ENCODE assay signal across 3 cellular contexts in the genomic region with DNA sequence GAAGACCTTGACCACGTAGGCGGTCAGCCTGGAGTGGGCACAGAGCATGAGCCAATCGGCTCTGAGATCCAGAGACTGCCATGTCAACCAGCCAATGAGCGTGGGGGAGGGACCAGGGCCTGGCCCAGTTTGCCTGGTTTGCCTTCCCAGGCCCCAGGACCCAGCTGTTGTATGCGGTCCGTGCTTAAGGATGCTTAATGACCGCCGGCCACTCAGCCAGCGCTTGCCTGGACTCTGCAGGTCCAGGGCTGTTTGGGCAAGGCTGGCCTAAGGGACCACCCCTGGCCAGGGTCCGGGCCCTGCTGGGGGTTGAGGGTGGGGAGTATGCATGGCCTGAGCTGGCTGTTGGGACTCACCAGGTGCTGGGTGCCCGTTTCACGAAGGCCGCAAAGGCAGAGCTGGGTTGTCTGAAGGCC.
TF ChIP-seq lines count a peak whose summit lies in the region.

No MANE protein-coding gene starts in this region.

TF ChIP-seq in HCT116, 20 proteins besides CTCF, POLR2A, EP300 and RAD21:
- TF ChIP-seq SP1 (IDR thresholded peaks at IDR 0.05; ENCODE audit: low read depth) (peak; percentile 28; the same call in 1 of the 2 replicates), YY1 (IDR thresholded peaks at IDR 0.05; ENCODE audit: extremely low read depth, insufficient replicate concordance, low read depth, low read length) (no peak)
TF ChIP-seq in HCT116: peak in this region for 1.

TF ChIP-seq in WTC11, 78 proteins besides CTCF, POLR2A, EP300 and RAD21:
- peak; percentile 35; the same call in 1 of the 2 replicates for TF ChIP-seq NFYB (CRISPR knock-in tag; conservative IDR thresholded peaks at IDR 0.05; ENCODE audit: low read depth)
- no peak for TF ChIP-seq ZBTB21 (CRISPR knock-in tag; IDR thresholded peaks at IDR 0.05; ENCODE audit: borderline replicate concordance)
TF ChIP-seq in WTC11: peak in this region for 1.

TF ChIP-seq in HepG2, 621 proteins besides CTCF, POLR2A, EP300 and RAD21 (continues in another document):
- TF ChIP-seq ZNF639 (CRISPR knock-in tag; conservative IDR thresholded peaks at IDR 0.05) = no peak
- no peak for TF ChIP-seq CAMTA2 (CRISPR knock-in tag; IDR thresholded peaks at IDR 0.05; ENCODE audit: borderline replicate concordance)
- no peak for TF ChIP-seq CHD4 (IDR thresholded peaks at IDR 0.05; ENCODE audit: borderline replicate concordance, low read length)
- TF ChIP-seq RORA (CRISPR knock-in tag; IDR thresholded peaks at IDR 0.05) = no peak
- TF ChIP-seq, protein P1, sequence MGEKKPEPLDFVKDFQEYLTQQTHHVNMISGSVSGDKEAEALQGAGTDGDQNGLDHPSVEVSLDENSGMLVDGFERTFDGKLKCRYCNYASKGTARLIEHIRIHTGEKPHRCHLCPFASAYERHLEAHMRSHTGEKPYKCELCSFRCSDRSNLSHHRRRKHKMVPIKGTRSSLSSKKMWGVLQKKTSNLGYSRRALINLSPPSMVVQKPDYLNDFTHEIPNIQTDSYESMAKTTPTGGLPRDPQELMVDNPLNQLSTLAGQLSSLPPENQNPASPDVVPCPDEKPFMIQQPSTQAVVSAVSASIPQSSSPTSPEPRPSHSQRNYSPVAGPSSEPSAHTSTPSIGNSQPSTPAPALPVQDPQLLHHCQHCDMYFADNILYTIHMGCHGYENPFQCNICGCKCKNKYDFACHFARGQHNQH (CRISPR knock-in tag; IDR thresholded peaks at IDR 0.05) = no peak
- no peak for TF ChIP-seq RBAK (CRISPR knock-in tag; IDR thresholded peaks at IDR 0.05)
- TF ChIP-seq ZNF337 (CRISPR knock-in tag; IDR thresholded peaks at IDR 0.05; ENCODE audit: borderline replicate concordance, low read depth) = no peak
- no peak for TF ChIP-seq ZFP62 (CRISPR knock-in tag; IDR thresholded peaks at IDR 0.05)
- TF ChIP-seq, protein P2, sequence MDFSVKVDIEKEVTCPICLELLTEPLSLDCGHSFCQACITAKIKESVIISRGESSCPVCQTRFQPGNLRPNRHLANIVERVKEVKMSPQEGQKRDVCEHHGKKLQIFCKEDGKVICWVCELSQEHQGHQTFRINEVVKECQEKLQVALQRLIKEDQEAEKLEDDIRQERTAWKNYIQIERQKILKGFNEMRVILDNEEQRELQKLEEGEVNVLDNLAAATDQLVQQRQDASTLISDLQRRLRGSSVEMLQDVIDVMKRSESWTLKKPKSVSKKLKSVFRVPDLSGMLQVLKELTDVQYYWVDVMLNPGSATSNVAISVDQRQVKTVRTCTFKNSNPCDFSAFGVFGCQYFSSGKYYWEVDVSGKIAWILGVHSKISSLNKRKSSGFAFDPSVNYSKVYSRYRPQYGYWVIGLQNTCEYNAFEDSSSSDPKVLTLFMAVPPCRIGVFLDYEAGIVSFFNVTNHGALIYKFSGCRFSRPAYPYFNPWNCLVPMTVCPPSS (IDR thresholded peaks at IDR 0.05) = no peak
- TF ChIP-seq MXD1 (CRISPR knock-in tag; IDR thresholded peaks at IDR 0.05) = no peak
- TF ChIP-seq PLRG1 (conservative IDR thresholded peaks at IDR 0.05) = no peak
- no peak for TF ChIP-seq MEIS1 (CRISPR knock-in tag; IDR thresholded peaks at IDR 0.05; ENCODE audit: borderline replicate concordance)
- TF ChIP-seq, protein P3, sequence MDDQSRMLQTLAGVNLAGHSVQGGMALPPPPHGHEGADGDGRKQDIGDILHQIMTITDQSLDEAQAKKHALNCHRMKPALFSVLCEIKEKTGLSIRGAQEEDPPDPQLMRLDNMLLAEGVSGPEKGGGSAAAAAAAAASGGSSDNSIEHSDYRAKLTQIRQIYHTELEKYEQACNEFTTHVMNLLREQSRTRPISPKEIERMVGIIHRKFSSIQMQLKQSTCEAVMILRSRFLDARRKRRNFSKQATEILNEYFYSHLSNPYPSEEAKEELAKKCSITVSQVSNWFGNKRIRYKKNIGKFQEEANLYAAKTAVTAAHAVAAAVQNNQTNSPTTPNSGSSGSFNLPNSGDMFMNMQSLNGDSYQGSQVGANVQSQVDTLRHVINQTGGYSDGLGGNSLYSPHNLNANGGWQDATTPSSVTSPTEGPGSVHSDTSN (CRISPR knock-in tag; IDR thresholded peaks at IDR 0.05; ENCODE audit: borderline replicate concordance) = no peak
- no peak for TF ChIP-seq ZC3H4 (CRISPR knock-in tag; IDR thresholded peaks at IDR 0.05; ENCODE audit: borderline replicate concordance)
- TF ChIP-seq ZEB1 (IDR thresholded peaks at IDR 0.05; ENCODE audit: insufficient replicate concordance, low read depth) = no peak
- peak; percentile 84 for TF ChIP-seq RBFOX2 (IDR thresholded peaks at IDR 0.05; ENCODE audit: low read depth, low read length)
- TF ChIP-seq ZNF225 (CRISPR knock-in tag; IDR thresholded peaks at IDR 0.05) = no peak
- no peak for TF ChIP-seq FOXC1 (CRISPR knock-in tag; IDR thresholded peaks at IDR 0.05; ENCODE audit: borderline replicate concordance)
- TF ChIP-seq, protein P4, sequence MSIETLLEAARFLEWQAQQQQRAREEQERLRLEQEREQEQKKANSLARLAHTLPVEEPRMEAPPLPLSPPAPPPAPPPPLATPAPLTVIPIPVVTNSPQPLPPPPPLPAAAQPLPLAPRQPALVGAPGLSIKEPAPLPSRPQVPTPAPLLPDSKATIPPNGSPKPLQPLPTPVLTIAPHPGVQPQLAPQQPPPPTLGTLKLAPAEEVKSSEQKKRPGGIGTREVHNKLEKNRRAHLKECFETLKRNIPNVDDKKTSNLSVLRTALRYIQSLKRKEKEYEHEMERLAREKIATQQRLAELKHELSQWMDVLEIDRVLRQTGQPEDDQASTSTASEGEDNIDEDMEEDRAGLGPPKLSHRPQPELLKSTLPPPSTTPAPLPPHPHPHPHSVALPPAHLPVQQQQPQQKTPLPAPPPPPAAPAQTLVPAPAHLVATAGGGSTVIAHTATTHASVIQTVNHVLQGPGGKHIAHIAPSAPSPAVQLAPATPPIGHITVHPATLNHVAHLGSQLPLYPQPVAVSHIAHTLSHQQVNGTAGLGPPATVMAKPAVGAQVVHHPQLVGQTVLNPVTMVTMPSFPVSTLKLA (IDR thresholded peaks at IDR 0.05) = no peak
- no peak for TF ChIP-seq PAWR (CRISPR knock-in tag; IDR thresholded peaks at IDR 0.05; ENCODE audit: borderline replicate concordance)
- TF ChIP-seq ZNF350 (CRISPR knock-in tag; IDR thresholded peaks at IDR 0.05; ENCODE audit: borderline replicate concordance, low read depth) = no peak
- no peak for TF ChIP-seq SMYD3 (CRISPR knock-in tag; IDR thresholded peaks at IDR 0.05)
- TF ChIP-seq NFE2L1 (CRISPR knock-in tag; IDR thresholded peaks at IDR 0.05; ENCODE audit: borderline replicate concordance) = no peak
- no peak for TF ChIP-seq HMGA1 (CRISPR knock-in tag; conservative IDR thresholded peaks at IDR 0.05)
- TF ChIP-seq, protein P5, sequence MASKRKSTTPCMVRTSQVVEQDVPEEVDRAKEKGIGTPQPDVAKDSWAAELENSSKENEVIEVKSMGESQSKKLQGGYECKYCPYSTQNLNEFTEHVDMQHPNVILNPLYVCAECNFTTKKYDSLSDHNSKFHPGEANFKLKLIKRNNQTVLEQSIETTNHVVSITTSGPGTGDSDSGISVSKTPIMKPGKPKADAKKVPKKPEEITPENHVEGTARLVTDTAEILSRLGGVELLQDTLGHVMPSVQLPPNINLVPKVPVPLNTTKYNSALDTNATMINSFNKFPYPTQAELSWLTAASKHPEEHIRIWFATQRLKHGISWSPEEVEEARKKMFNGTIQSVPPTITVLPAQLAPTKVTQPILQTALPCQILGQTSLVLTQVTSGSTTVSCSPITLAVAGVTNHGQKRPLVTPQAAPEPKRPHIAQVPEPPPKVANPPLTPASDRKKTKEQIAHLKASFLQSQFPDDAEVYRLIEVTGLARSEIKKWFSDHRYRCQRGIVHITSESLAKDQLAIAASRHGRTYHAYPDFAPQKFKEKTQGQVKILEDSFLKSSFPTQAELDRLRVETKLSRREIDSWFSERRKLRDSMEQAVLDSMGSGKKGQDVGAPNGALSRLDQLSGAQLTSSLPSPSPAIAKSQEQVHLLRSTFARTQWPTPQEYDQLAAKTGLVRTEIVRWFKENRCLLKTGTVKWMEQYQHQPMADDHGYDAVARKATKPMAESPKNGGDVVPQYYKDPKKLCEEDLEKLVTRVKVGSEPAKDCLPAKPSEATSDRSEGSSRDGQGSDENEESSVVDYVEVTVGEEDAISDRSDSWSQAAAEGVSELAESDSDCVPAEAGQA (IDR thresholded peaks at IDR 0.05; ENCODE audit: low read depth) = no peak
- TF ChIP-seq, protein P5 (CRISPR knock-in tag; IDR thresholded peaks at IDR 0.05; ENCODE audit: borderline replicate concordance) = no peak
- TF ChIP-seq TRIM24 (CRISPR knock-in tag; IDR thresholded peaks at IDR 0.05) = no peak
- no peak for TF ChIP-seq ZBTB42 (CRISPR knock-in tag; IDR thresholded peaks at IDR 0.05)
- no peak for TF ChIP-seq RFX5 (IDR thresholded peaks at IDR 0.05; ENCODE audit: low read depth, low read length)
- peak; percentile 66 for TF ChIP-seq NFYB (CRISPR knock-in tag; IDR thresholded peaks at IDR 0.05)
- no peak for TF ChIP-seq ZNF563 (CRISPR knock-in tag; IDR thresholded peaks at IDR 0.05)
- TF ChIP-seq POGZ (CRISPR knock-in tag; IDR thresholded peaks at IDR 0.05) = no peak
- no peak for TF ChIP-seq LCORL (IDR thresholded peaks at IDR 0.05)
- no peak for TF ChIP-seq LCORL (CRISPR knock-in tag; IDR thresholded peaks at IDR 0.05)
- TF ChIP-seq, protein P6, sequence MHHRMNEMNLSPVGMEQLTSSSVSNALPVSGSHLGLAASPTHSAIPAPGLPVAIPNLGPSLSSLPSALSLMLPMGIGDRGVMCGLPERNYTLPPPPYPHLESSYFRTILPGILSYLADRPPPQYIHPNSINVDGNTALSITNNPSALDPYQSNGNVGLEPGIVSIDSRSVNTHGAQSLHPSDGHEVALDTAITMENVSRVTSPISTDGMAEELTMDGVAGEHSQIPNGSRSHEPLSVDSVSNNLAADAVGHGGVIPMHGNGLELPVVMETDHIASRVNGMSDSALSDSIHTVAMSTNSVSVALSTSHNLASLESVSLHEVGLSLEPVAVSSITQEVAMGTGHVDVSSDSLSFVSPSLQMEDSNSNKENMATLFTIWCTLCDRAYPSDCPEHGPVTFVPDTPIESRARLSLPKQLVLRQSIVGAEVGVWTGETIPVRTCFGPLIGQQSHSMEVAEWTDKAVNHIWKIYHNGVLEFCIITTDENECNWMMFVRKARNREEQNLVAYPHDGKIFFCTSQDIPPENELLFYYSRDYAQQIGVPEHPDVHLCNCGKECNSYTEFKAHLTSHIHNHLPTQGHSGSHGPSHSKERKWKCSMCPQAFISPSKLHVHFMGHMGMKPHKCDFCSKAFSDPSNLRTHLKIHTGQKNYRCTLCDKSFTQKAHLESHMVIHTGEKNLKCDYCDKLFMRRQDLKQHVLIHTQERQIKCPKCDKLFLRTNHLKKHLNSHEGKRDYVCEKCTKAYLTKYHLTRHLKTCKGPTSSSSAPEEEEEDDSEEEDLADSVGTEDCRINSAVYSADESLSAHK (CRISPR knock-in tag; IDR thresholded peaks at IDR 0.05; ENCODE audit: borderline replicate concordance) = no peak
- no peak for TF ChIP-seq CENPX (CRISPR knock-in tag; IDR thresholded peaks at IDR 0.05)
- TF ChIP-seq, protein P7, sequence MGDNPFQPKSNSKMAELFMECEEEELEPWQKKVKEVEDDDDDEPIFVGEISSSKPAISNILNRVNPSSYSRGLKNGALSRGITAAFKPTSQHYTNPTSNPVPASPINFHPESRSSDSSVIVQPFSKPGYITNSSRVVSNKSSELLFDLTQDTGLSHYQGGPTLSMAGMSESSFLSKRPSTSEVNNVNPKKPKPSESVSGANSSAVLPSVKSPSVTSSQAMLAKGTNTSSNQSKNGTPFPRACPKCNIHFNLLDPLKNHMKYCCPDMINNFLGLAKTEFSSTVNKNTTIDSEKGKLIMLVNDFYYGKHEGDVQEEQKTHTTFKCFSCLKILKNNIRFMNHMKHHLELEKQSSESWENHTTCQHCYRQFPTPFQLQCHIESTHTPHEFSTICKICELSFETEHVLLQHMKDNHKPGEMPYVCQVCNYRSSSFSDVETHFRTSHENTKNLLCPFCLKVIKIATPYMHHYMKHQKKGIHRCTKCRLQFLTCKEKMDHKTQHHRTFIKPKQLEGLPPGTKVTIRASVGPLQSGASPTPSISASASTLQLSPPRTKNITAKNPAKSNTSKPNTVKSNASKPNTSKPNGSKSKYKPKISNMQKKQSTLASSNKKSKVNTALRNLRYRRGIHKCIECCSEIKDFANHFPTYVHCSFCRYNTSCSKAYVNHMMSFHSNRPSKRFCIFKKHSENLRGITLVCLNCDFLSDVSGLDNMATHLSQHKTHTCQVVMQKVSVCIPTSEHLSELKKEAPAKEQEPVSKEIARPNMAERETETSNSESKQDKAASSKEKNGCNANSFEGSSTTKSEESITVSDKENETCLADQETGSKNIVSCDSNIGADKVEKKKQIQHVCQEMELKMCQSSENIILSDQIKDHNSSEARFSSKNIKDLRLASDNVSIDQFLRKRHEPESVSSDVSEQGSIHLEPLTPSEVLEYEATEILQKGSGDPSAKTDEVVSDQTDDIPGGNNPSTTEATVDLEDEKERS (CRISPR knock-in tag; IDR thresholded peaks at IDR 0.05) = no peak
